Comparison of ENCODE assay signal across 12 cellular contexts in the genomic region with DNA sequence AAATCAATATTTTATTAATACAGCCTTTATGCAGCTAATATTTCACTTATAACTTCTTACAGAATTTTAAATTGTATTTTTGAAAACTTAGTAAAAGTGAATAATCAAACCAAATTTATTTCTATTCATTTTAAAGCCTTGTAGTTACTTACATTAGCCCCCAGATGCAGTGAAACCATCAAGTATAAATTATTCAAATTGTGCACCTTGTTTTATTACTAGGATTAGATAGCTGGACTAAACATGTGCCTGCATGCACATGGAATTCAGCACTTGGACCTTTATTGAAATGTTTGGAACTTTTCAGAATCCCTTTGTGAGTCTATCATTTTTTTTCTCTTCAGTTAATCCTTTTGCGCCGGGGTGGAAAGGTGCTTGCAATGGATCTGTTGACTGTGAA. TPM values are rescaled to one million over a fixed set of nuclear protein-coding genes. Genes with fewer than 3 reads are reported as not detected.
DNase-seq lines count a peak whose midpoint lies in the region; ATAC-seq and TF ChIP-seq lines count a peak whose summit lies in the region.
"Had no signal": no experiment of that assay in that cellular context is flagged by ENCODE, and none has a peak within 500 bp of the region (broad histone marks: within the 10 kb centered on the region; RNA-seq: fewer than 3 reads in every experiment).

No MANE protein-coding gene starts in this region.

- no peak for TF ChIP-seq POLR2A in spleen (IDR thresholded peaks at IDR 0.05)

- DNase-seq in SIG-M5 treated with dmso at 0.1 percent for 504 hours (lab: John Stamatoyannopoulos, UW; ENCODE audit: unreplicated experiment) (peak; percentile 23), SIG-M5 (lab: John Stamatoyannopoulos, UW) (no peak), NCI-H1694 (lab: John Stamatoyannopoulos, UW) (peak; percentile 25), endothelial cell (ENCODE audit: low spot score) (no peak), spleen (no peak), DMS53 (lab: John Stamatoyannopoulos, UW) (no peak)
- no peak for DNase-seq in activated naive CD4-positive, alpha-beta T cell (lab: John Stamatoyannopoulos, UW)
- DNase-seq: gastrocnemius medialis had no signal

- H3K4me3 Mint-ChIP-seq in endothelial cell (ENCODE audit: unreplicated experiment): no peak overlapping the region
- H3K4me3 Mint-ChIP-seq: activated naive CD8-positive, alpha-beta T cell; CD4-positive, CD25-positive, alpha-beta regulatory T cell had no signal

- no peaks in the 10 kb centered on the region for H3K9me3 Mint-ChIP-seq in endothelial cell (ENCODE audit: unreplicated experiment)
- H3K9me3 Mint-ChIP-seq: CD4-positive, CD25-positive, alpha-beta regulatory T cell had no signal

- no peaks in the 10 kb centered on the region for H3K36me3 Mint-ChIP-seq in endothelial cell (ENCODE audit: low read depth, unreplicated experiment)
- H3K36me3 Mint-ChIP-seq: activated naive CD8-positive, alpha-beta T cell; CD4-positive, CD25-positive, alpha-beta regulatory T cell had no signal

- peaks cover 0 to 43% (median 8%) of the 10 kb centered on the region in 6 donors for H3K4me1 ChIP-seq in spleen
- H3K4me1 ChIP-seq: gastrocnemius medialis had no signal

- intact Hi-C loops in spleen (cut with DNase I; ENCODE audit: low total_unique reads): no loop called here

- no peak overlapping the region for H3K27ac Mint-ChIP-seq in endothelial cell (ENCODE audit: unreplicated experiment)
- H3K27ac Mint-ChIP-seq: activated naive CD8-positive, alpha-beta T cell; CD4-positive, CD25-positive, alpha-beta regulatory T cell had no signal

- peaks cover 0 to 10% (median 0%) of the 10 kb centered on the region in 8 donors for H3K9me3 ChIP-seq in spleen
- H3K9me3 ChIP-seq: neutrophil had no signal

- no peaks in the 10 kb centered on the region for H3K36me3 ChIP-seq in spleen
- H3K36me3 ChIP-seq: gastrocnemius medialis, neutrophil had no signal

- no peak for ATAC-seq in GM19035 (IDR thresholded peaks at IDR 0.05; ENCODE audit: unreplicated experiment)
- ATAC-seq: gastrocnemius medialis had no signal

- peak overlapping the region in 1 of 8 donors; percentile 19 for H3K4me3 ChIP-seq in spleen
- H3K4me3 ChIP-seq: gastrocnemius medialis had no signal

- TF ChIP-seq CTCF in endothelial cell (IDR thresholded peaks at IDR 0.05; ENCODE audit: unreplicated experiment) (peak; percentile 59), spleen (IDR thresholded peaks at IDR 0.05 in 8 of 11, conservative IDR thresholded peaks at IDR 0.05 in 3 of 11) (peak in 7 of 11 experiments; percentile 7 to 58 (median 26))

- 88 to 93% (median 90%) methylated on average over 2 of the region's 2 CpGs for WGBS in spleen, 5 donors

- H3K27ac ChIP-seq in spleen: no peak overlapping the region
- H3K27ac ChIP-seq: gastrocnemius medialis, neutrophil had no signal

- no peaks in the 10 kb centered on the region for H3K4me1 Mint-ChIP-seq in endothelial cell (ENCODE audit: unreplicated experiment)

- H3K27me3 Mint-ChIP-seq in endothelial cell (ENCODE audit: unreplicated experiment): peaks cover 2% of the 10 kb centered on the region
- H3K27me3 Mint-ChIP-seq: activated naive CD8-positive, alpha-beta T cell had no signal

- H3K27me3 ChIP-seq in spleen (replicated peaks in 1 of 7): peaks cover 0 to 18% (median 6%) of the 10 kb centered on the region in 7 donors

RNA-seq across cellular contexts. Expression of a gene that starts 4.7 kb away (rescaled TPM):
- not detected for total RNA-seq in endothelial cell (ENCODE audit: unreplicated experiment)
- total RNA-seq in spleen: under 1 TPM in 3 of 7 donors, not detected in 4; 0.16 to 0.46 (median 0.17) TPM
- polyA plus RNA-seq in spleen: under 1 TPM; 0.22 to 0.29 (median 0.24) TPM
- total RNA-seq: CD4-positive, CD25-positive, alpha-beta regulatory T cell; gastrocnemius medialis had no signal
- polyA plus RNA-seq: CD4-positive, CD25-positive, alpha-beta regulatory T cell had no signal

RNA-seq across cellular contexts. Expression of a gene that starts 8.6 kb away (rescaled TPM):
- not detected for total RNA-seq in endothelial cell (ENCODE audit: unreplicated experiment)
- 100 to 1,000 TPM in 1 of 7 donors, 10 to 100 TPM in 6; 79.1 to 132 (median 86.4) TPM for total RNA-seq in spleen
- polyA plus RNA-seq in spleen: 10 to 100 TPM; 17.5 to 33.3 (median 27.8) TPM

RNA-seq across cellular contexts. Expression of a gene that starts 45.7 kb away (rescaled TPM):
- total RNA-seq in endothelial cell (ENCODE audit: unreplicated experiment): 9.0 TPM
- total RNA-seq in spleen: 10 to 100 TPM; 15.4 to 30.0 (median 21.4) TPM
- polyA plus RNA-seq in spleen: 10 to 100 TPM; 13.1 to 41.9 (median 18.2) TPM

RNA-seq across cellular contexts. Expression of a gene that starts 54.7 kb away (rescaled TPM):
- total RNA-seq in endothelial cell (ENCODE audit: unreplicated experiment) (49.3 TPM), spleen (10 to 100 TPM; 48.0 to 77.6 (median 58.2) TPM)
- polyA plus RNA-seq in spleen: 10 to 100 TPM; 34.7 to 44.0 (median 40.5) TPM

RNA-seq across cellular contexts. Expression of a gene that starts 54.8 kb away (rescaled TPM):
- total RNA-seq in endothelial cell (ENCODE audit: unreplicated experiment) (not detected), spleen (not detected)
- polyA plus RNA-seq in spleen: under 1 TPM in 1 of 3 donors, not detected in 2; 0.08 TPM
- total RNA-seq: CD4-positive, CD25-positive, alpha-beta regulatory T cell; gastrocnemius medialis had no signal

Comparison
In these comparisons a context has a peak if more than half of its experiments do, and no peak if none do; other contexts are left out.
1. DNase-seq: peak in SIG-M5 treated with dmso at 0.1 percent for 504 hours (single experiment) and NCI-H1694 (single experiment); none in SIG-M5 (single experiment), endothelial cell (single experiment), spleen (single experiment), activated naive CD4-positive, alpha-beta T cell (0 of 4) and DMS53 (single experiment).
2. RNA of a gene that starts 8.6 kb away (total RNA-seq): 79.1 to 132 TPM in spleen; not detected in endothelial cell (single experiment); every median in the first group is over 10 times any median in the second.